19 cellular contexts compared by ENCODE assay signal in the genomic region with DNA sequence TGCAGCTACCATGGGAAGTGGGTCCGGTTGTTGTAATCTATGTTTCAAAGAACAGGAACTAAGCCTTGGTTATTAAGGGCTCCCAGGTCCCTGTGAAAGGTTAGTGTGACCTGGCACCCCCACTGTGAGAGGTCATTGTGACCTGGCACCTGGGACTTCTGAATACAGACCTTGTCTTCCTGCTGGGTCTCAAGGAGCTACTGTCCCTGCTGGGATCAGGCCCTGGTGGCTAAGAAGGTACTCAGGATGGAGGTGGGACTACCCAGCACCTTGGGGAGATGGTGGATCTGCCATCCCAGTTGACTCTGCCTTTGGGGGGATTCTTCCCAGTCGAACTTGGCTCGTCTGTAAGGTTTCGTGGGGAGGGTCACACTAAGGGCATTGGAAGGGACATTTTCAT. TPM values are rescaled to one million over a fixed set of nuclear protein-coding genes. Genes with fewer than 3 reads are reported as not detected.
"Had no signal": no experiment of that assay in that cellular context is flagged by ENCODE, and none has a peak within 500 bp of the region (broad histone marks: within the 10 kb centered on the region; RNA-seq: fewer than 3 reads in every experiment).

No MANE protein-coding gene starts in this region.

- FAIRE-seq: keratinocyte, urothelium cell line had no signal

- H3K4me3 ChIP-seq: esophagus muscularis mucosa, gastrocnemius medialis, left lung, lung, smooth muscle cell had no signal

- H3K27ac ChIP-seq: epithelial cell of prostate, esophagus muscularis mucosa, gastrocnemius medialis, left lung, neutrophil had no signal

- H3K27me3 ChIP-seq: esophagus muscularis mucosa, gastrocnemius medialis, left lung, neutrophil had no signal

- H3K36me3 ChIP-seq: esophagus muscularis mucosa, gastrocnemius medialis, left lung, neutrophil had no signal

- DNase-seq: effector memory CD8-positive, alpha-beta T cell; gastrocnemius medialis; glutamatergic neuron; immature natural killer cell; left lung; mesenchymal stem cell; naive thymus-derived CD8-positive, alpha-beta T cell; posterior cingulate gyrus; stimulated activated CD4-positive, alpha-beta T cell treated with anti-CD3 and anti-CD28 coated beads, Interleukin-2, amount 100 ng/mL, for 48 hours; stimulated activated naive CD4-positive, alpha-beta T cell treated with Interleukin-2 at 50 U/mL for 16 hours had no signal

- H3K4me2 ChIP-seq: smooth muscle cell had no signal

- H3K9me3 ChIP-seq: gastrocnemius medialis, neutrophil had no signal

- H3K4me1 ChIP-seq: gastrocnemius medialis, left lung had no signal

RNA-seq across cellular contexts. Expression of a gene that starts 10.3 kb away (rescaled TPM):
- total RNA-seq: mononuclear cell; naive thymus-derived CD8-positive, alpha-beta T cell had no signal
- polyA plus RNA-seq: immature natural killer cell; naive thymus-derived CD8-positive, alpha-beta T cell; neural cell had no signal
